Comparison of ENCODE assay signal across 29 cellular contexts in the genomic region with DNA sequence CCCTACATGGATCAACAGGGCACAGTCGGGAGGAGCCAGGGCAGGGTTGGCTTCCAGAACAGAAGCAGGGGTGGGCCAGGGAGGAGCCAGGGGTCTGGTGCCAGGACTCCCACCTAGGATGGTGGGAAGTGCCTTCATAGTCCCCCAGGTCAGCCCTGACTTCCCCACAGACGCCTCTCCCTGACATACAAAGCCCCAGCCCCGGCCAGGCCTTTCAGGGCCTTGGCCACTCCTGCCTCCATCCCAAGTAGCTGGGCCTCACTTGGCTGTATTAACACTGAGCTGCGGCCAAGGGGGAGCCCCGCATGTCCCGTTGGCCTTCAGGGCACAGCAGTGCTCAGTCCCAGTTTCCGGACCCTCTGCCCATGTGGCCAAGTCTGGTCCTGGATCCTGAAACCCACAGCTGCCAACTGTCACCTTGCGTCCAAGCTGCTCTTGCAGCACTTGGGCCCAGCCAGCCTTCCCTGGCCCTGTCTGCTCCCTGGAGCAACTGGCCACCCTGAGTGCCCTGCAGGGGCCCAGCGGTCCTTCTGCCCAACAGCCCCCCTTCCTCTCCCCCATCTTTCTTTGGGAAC.
"Had no signal": no experiment of that assay in that cellular context is flagged by ENCODE, and none has a peak within 500 bp of the region (broad histone marks: within the 10 kb centered on the region; RNA-seq: fewer than 3 reads in every experiment).

No MANE protein-coding gene starts in this region.

- FAIRE-seq: urothelium cell line had no signal

- H3K27me3 Mint-ChIP-seq: stimulated activated naive B cell treated with anti-CD40 and anti-IgM and Interleukin-4, amounts not matched to agents 10 μg/mL and 1 μg/mL and 100 μg/mL, for 72 hours; stimulated activated naive CD8-positive, alpha-beta T cell treated with anti-CD3 and anti-CD28 coated beads, Interleukin-15, Interleukin-2, amounts not matched to agents 100 ng/mL and 50 ng/mL, for 24 hours had no signal

- H3K4me3 Mint-ChIP-seq: stimulated activated effector memory CD8-positive, alpha-beta T cell treated with anti-CD3 and anti-CD28 coated beads, Interleukin-12 subunit alpha, Interleukin-12 subunit beta, amount 100 ng/mL, for 72 hours; stimulated activated memory B cell treated with anti-CD40 and anti-IgM and Interleukin-4, amounts not matched to agents 10 μg/mL and 1 μg/mL and 100 μg/mL, for 72 hours; stimulated activated naive B cell treated with anti-CD40 and anti-IgM and Interleukin-4, amounts not matched to agents 10 μg/mL and 1 μg/mL and 100 μg/mL, for 72 hours; stimulated activated naive CD8-positive, alpha-beta T cell treated with anti-CD3 and anti-CD28 coated beads, Interleukin-15, amount 100 ng/mL, for 72 hours; stimulated activated naive CD8-positive, alpha-beta T cell treated with anti-CD3 and anti-CD28 coated beads, Interleukin-15, Interleukin-2, amounts not matched to agents 100 ng/mL and 50 ng/mL, for 24 hours; type B pancreatic cell had no signal

- H3K4me1 ChIP-seq: stomach, suprapubic skin, testis, thyroid gland, tibial artery, tibial nerve, transverse colon, upper lobe of left lung, upper lobe of right lung, vagina had no signal

- H3K27me3 ChIP-seq: testis, thyroid gland, tibial nerve, transverse colon, upper lobe of left lung, upper lobe of right lung, uterus, vagina had no signal

- H3K9me3 ChIP-seq: testis, thyroid gland had no signal

- H3K36me3 Mint-ChIP-seq: stimulated activated effector memory CD8-positive, alpha-beta T cell treated with anti-CD3 and anti-CD28 coated beads, Interleukin-12 subunit alpha, Interleukin-12 subunit beta, amount 100 ng/mL, for 72 hours; stimulated activated memory B cell treated with anti-CD40 and anti-IgM and Interleukin-4, amounts not matched to agents 10 μg/mL and 1 μg/mL and 100 μg/mL, for 72 hours; type B pancreatic cell had no signal

- H3K4me1 Mint-ChIP-seq: stimulated activated effector memory CD8-positive, alpha-beta T cell treated with anti-CD3 and anti-CD28 coated beads, Interleukin-12 subunit alpha, Interleukin-12 subunit beta, amount 100 ng/mL, for 72 hours; stimulated activated memory B cell treated with anti-CD40 and anti-IgM and Interleukin-4, amounts not matched to agents 10 μg/mL and 1 μg/mL and 100 μg/mL, for 72 hours; stimulated activated naive B cell treated with anti-CD40 and anti-IgM and Interleukin-4, amounts not matched to agents 10 μg/mL and 1 μg/mL and 100 μg/mL, for 72 hours; stimulated activated naive CD8-positive, alpha-beta T cell treated with anti-CD3 and anti-CD28 coated beads, Interleukin-15, amount 100 ng/mL, for 72 hours had no signal

- H3K27ac ChIP-seq: stomach, suprapubic skin, testis, thoracic aorta, thyroid gland, tibial artery, tibial nerve, transverse colon, upper lobe of left lung, upper lobe of right lung, uterus, vagina had no signal

- DNase-seq: stimulated activated CD4-positive, alpha-beta T cell treated with anti-CD3 and anti-CD28 coated beads, Interleukin-2, amount 100 ng/mL, for 48 hours; stimulated activated CD4-positive, alpha-beta T cell treated with anti-CD3 and anti-CD28 coated beads, Interleukin-4, amount 100 ng/mL, for 1 hour; stimulated activated CD4-positive, alpha-beta T cell treated with anti-CD3 and anti-CD28 coated beads, Interleukin-4, amount 100 ng/mL, for 24 hours; stimulated activated CD4-positive, alpha-beta T cell treated with anti-CD3 and anti-CD28 coated beads, Interleukin-4, amount 100 ng/mL, for 4 hours; stimulated activated CD8-positive, alpha-beta memory T cell treated with anti-CD3 and anti-CD28 coated beads, Interleukin-4, amount 100 ng/mL, for 48 hours; stimulated activated naive B cell treated with anti-CD40 and anti-IgM and Interleukin-4, amounts not matched to agents 10 μg/mL and 1 μg/mL and 100 μg/mL, for 72 hours; stimulated activated naive CD4-positive, alpha-beta T cell; stimulated activated naive CD4-positive, alpha-beta T cell treated with Interleukin-2 at 50 U/mL for 16 hours; stimulated activated naive CD8-positive, alpha-beta T cell treated with anti-CD3 and anti-CD28 coated beads, Interleukin-15, amount 100 ng/mL, for 72 hours; stimulated activated naive CD8-positive, alpha-beta T cell treated with anti-CD3 and anti-CD28 coated beads, Interleukin-15, Interleukin-2, amounts not matched to agents 100 U/mL and 50 U/mL, for 24 hours; stomach; substantia nigra; testis; thyroid gland; tibial artery; transverse colon; trophoblast cell; upper lobe of right lung; uterus had no signal

- H3K27ac Mint-ChIP-seq: stimulated activated effector memory CD8-positive, alpha-beta T cell treated with anti-CD3 and anti-CD28 coated beads, Interleukin-12 subunit alpha, Interleukin-12 subunit beta, amount 100 ng/mL, for 72 hours; stimulated activated memory B cell treated with anti-CD40 and anti-IgM and Interleukin-4, amounts not matched to agents 10 μg/mL and 1 μg/mL and 100 μg/mL, for 72 hours; stimulated activated naive B cell treated with anti-CD40 and anti-IgM and Interleukin-4, amounts not matched to agents 10 μg/mL and 1 μg/mL and 100 μg/mL, for 72 hours; stimulated activated naive CD8-positive, alpha-beta T cell treated with anti-CD3 and anti-CD28 coated beads, Interleukin-15, Interleukin-2, amounts not matched to agents 100 ng/mL and 50 ng/mL, for 24 hours; type B pancreatic cell had no signal

- H3K4me3 ChIP-seq: stomach, suprapubic skin, testis, thoracic aorta, thyroid gland, tibial artery, tibial nerve, transverse colon, upper lobe of left lung, upper lobe of right lung, uterus, vagina had no signal

- H3K36me3 ChIP-seq: stomach, suprapubic skin, thoracic aorta, thyroid gland, tibial artery, tibial nerve, transverse colon, upper lobe of left lung, upper lobe of right lung, uterus, vagina had no signal
